ENCODE assay signal across 8 cellular contexts in genomic region chr7:35695987-35696386, GRCh38. TPM values are rescaled to one million over a fixed set of nuclear protein-coding genes. Genes with fewer than 3 reads are reported as not detected.
DNase-seq lines count a peak whose midpoint lies in the region; ATAC-seq and TF ChIP-seq lines count a peak whose summit lies in the region.
"Had no signal": no experiment of that assay in that cellular context is flagged by ENCODE, and none has a peak within 500 bp of the region (broad histone marks: within the 10 kb centered on the region; RNA-seq: fewer than 3 reads in every experiment).

No MANE protein-coding gene starts in this region.

- POLR2A ChIA-PET in WTC11 (lab: Charles Lee), result interaction anchor here (0.9 to 3.0 kb wide), 2 partner anchors 9 to 105 kb away, joined by 3 to 12 read pairs; partner anchors contain the start of gene SEPTIN7

- WGBS in right cardiac atrium, result 87% methylated on average over 7 of the region's 7 CpGs
- 59 to 69% (median 63%) methylated on average over 7 of the region's 7 CpGs for WGBS in spleen, 5 donors

- H3K4me3 Mint-ChIP-seq in WTC11, result peak overlapping the region; percentile 92

- H3K4me3 ChIP-seq in HFF-Myc (replicated peaks; ENCODE audit: low read depth, low read length) (peak overlapping the region; percentile 59), right cardiac atrium (ENCODE audit: low read length) (peak overlapping the region; percentile 70), spleen (peak overlapping the region in 7 of 8 donors; percentile 67 to 93 (median 75))

- H3K36me3 Mint-ChIP-seq in WTC11, result peaks cover 9% of the 10 kb centered on the region

- DNase-seq in HFF-Myc (ENCODE audit: extremely low read depth, low read depth), result no peak
- DNase-seq in WTC11 (ENCODE audit: low spot score), result no peak
- no peak for DNase-seq in right cardiac atrium
- no peak for DNase-seq in spleen
- DNase-seq in islet precursor cell, result no peak
- DNase-seq: NCI-H2081 had no signal

- H3K4me1 Mint-ChIP-seq in WTC11, result peaks cover 44% of the 10 kb centered on the region

- no peak overlapping the region for H3K27ac Mint-ChIP-seq in WTC11

- no peak for ATAC-seq in WTC11
- ATAC-seq in right cardiac atrium, result no peak
- ATAC-seq in HG03432 (IDR thresholded peaks at IDR 0.05; ENCODE audit: unreplicated experiment), result no peak
- ATAC-seq in activated CD4-positive, CD25-positive, alpha-beta regulatory T cell treated with anti-CD3 and anti-CD28 coated beads, Interleukin-2, amount 50 U/mL, for 24 hours, result no peak

- H3K36me3 ChIP-seq in spleen, result peaks cover 0 to 9% (median 0%) of the 10 kb centered on the region in 6 donors

- H3K27ac ChIP-seq in right cardiac atrium (ENCODE audit: low read length) (no peak overlapping the region), spleen (peak overlapping the region in 5 of 8 donors; percentile 96 to 100 (median 99))

- H3K9me3 Mint-ChIP-seq in WTC11, result peaks cover 9% of the 10 kb centered on the region

- peaks cover 10% of the 10 kb centered on the region for H3K27me3 Mint-ChIP-seq in WTC11 (ENCODE audit: low read depth)

- TF ChIP-seq POLR2A in spleen (IDR thresholded peaks at IDR 0.05), result no peak

- peaks cover 5% of the 10 kb centered on the region for H3K4me1 ChIP-seq in right cardiac atrium (ENCODE audit: control insufficient read depth, insufficient read depth, low read length)
- H3K4me1 ChIP-seq in spleen, result peaks cover 19 to 52% (median 42%) of the 10 kb centered on the region in 6 donors

- CTCF ChIA-PET in WTC11 (lab: Charles Lee), result interaction anchor here (4.0 kb wide), 1 partner anchor 14 kb away, joined by 12 read pairs; no protein-coding TSS in a partner anchor

- H3K9me3 ChIP-seq in right cardiac atrium (ENCODE audit: control insufficient read depth, low read length) (no peaks in the 10 kb centered on the region), spleen (no peaks in the 10 kb centered on the region)

- intact Hi-C loops in right cardiac atrium (cut with DNase I) (no loop called here), spleen (cut with DNase I; ENCODE audit: low total_unique reads) (no loop called here)

- no peaks in the 10 kb centered on the region for H3K27me3 ChIP-seq in right cardiac atrium (ENCODE audit: control insufficient read depth, insufficient read depth)
- no peaks in the 10 kb centered on the region for H3K27me3 ChIP-seq in spleen (replicated peaks in 1 of 7)

- TF ChIP-seq CTCF in HFF-Myc (IDR thresholded peaks at IDR 0.05; ENCODE audit: low read depth, low read length, missing control alignments) (no peak), WTC11 (IDR thresholded peaks at IDR 0.05) (no peak), spleen (IDR thresholded peaks at IDR 0.05 in 8 of 11, conservative IDR thresholded peaks at IDR 0.05 in 3 of 11) (no peak)

TF ChIP-seq in WTC11, 78 proteins besides CTCF, POLR2A, EP300 and RAD21:
- no peak for TF ChIP-seq ERG (CRISPR knock-in tag; IDR thresholded peaks at IDR 0.05)
- no peak for TF ChIP-seq ZNF671 (CRISPR knock-in tag; IDR thresholded peaks at IDR 0.05)
- TF ChIP-seq SMAD3 (CRISPR knock-in tag; IDR thresholded peaks at IDR 0.05; ENCODE audit: borderline replicate concordance), result no peak
- TF ChIP-seq ELF4 (CRISPR knock-in tag; IDR thresholded peaks at IDR 0.05; ENCODE audit: low read depth), result no peak
- TF ChIP-seq ATF3 (CRISPR knock-in tag; conservative IDR thresholded peaks at IDR 0.05), result no peak

RNA-seq across cellular contexts. Expression of gene HERPUD2, which starts 1.1 kb away (rescaled TPM):
- 15.5 to 18.5 TPM (median 16.2 TPM) in 3 replicates for total RNA-seq in WTC11 (2021)
- 10 to 100 TPM; 15.6 to 16.8 (median 16.4) TPM for total RNA-seq in right cardiac atrium
- 8.4 TPM for polyA plus RNA-seq in right cardiac atrium
- total RNA-seq in spleen, result 10 to 100 TPM; 30.5 to 46.6 (median 35.5) TPM
- polyA plus RNA-seq in spleen, result 10 to 100 TPM; 11.1 to 14.3 (median 11.7) TPM
